Comparison of ENCODE assay signal across 23 cellular contexts in genomic region chr6:46203388-46203787, GRCh38. TPM values are rescaled to one million over a fixed set of nuclear protein-coding genes. Genes with fewer than 3 reads are reported as not detected.
"Had no signal": no experiment of that assay in that cellular context is flagged by ENCODE, and none has a peak within 500 bp of the region (broad histone marks: within the 10 kb centered on the region; RNA-seq: fewer than 3 reads in every experiment).

No MANE protein-coding gene starts in this region.

- H3K9ac ChIP-seq: neural progenitor cell, parathyroid adenoma had no signal

- H3K27ac ChIP-seq: coronary artery, gastroesophageal sphincter, hepatocyte, neural progenitor cell, parathyroid adenoma, sigmoid colon, tibial artery, upper lobe of left lung, uterus had no signal

- H3K4me3 ChIP-seq: coronary artery, gastroesophageal sphincter, hepatocyte, neural progenitor cell, sigmoid colon, tibial artery, upper lobe of left lung, uterus had no signal

- H2AFZ ChIP-seq: hepatocyte, neural progenitor cell, parathyroid adenoma had no signal

- H3K36me3 ChIP-seq: gastroesophageal sphincter, neural progenitor cell, sigmoid colon, tibial artery, upper lobe of left lung, uterus had no signal

- DNase-seq: effector CD4-positive, alpha-beta T cell; endodermal cell; erythroblast; kidney; left colon; mesendoderm; naive thymus-derived CD8-positive, alpha-beta T cell; nucleus accumbens; sigmoid colon; small intestine; stimulated activated CD4-positive, alpha-beta T cell treated with anti-CD3 and anti-CD28 coated beads, Interleukin-12 subunit alpha, Interleukin-12 subunit beta, amount 100 ng/mL, for 4 hours; stimulated activated naive CD8-positive, alpha-beta T cell treated with anti-CD3 and anti-CD28 coated beads, Interleukin-15, Interleukin-2, amounts not matched to agents 100 U/mL and 50 U/mL, for 24 hours; tibial artery; upper lobe of left lung; uterus had no signal

- H3K79me2 ChIP-seq: hepatocyte, parathyroid adenoma had no signal

- ATAC-seq: gastroesophageal sphincter; left colon; naive thymus-derived CD8-positive, alpha-beta T cell; stimulated activated naive CD8-positive, alpha-beta T cell treated with anti-CD3 and anti-CD28 coated beads, Interleukin-15, Interleukin-2, amounts not matched to agents 100 U/mL and 50 U/mL, for 24 hours had no signal

- H3K4me1 ChIP-seq: gastroesophageal sphincter, neural progenitor cell, parathyroid adenoma, sigmoid colon, tibial artery, upper lobe of left lung, uterus had no signal

- H3K27me3 ChIP-seq: gastroesophageal sphincter, neural progenitor cell, sigmoid colon, tibial artery, upper lobe of left lung, uterus had no signal

- H3K9me3 ChIP-seq: gastroesophageal sphincter, sigmoid colon, tibial artery, upper lobe of left lung, uterus had no signal

- H3K4me2 ChIP-seq: hepatocyte, neural progenitor cell had no signal

RNA-seq across cellular contexts. Expression of gene ENPP5, which starts 32.6 kb away (rescaled TPM):
- total RNA-seq: endothelial cell of umbilical vein, lung microvascular endothelial cell, pulmonary artery endothelial cell had no signal
- polyA plus RNA-seq: endothelial cell of umbilical vein had no signal
